8 cellular contexts compared by ENCODE assay signal in the genomic region with DNA sequence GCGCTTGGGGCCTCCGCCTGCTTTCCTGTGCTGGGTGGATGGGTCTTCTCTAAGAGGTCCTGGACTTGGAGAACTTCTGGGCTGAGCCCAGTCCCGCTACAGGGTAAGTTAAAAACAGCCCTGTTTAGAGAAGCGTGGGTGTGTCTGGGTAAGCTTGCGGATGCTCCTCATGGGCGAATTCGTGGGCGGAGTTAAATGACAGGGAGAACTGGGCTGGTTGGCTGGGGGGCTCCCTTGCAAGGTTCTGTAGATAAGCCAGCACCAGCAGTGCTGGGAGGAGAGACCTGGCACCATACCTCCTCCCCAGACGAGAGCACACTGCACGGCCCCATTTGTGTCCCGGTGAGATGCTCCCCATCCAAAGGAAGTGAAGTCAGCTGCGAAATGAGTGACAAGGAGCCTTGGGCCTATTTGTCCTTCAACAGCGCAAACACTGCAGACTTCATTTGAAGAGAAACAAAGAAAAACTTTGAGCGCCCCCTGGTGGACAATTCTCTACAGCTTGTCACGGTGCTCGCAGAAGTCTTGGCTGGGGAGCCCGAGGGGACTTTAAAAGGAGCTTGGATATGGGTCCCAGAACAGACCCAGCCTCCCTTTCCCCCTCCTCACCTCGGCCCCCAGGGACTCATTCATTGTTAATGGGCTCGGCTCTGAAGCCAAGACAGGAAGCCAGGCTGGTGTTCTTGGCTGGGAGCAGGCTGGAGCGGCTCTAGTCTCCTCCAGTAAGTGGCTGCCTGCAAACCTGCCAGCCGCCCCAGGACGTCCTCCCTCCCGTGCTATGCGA. TPM values are rescaled to one million over a fixed set of nuclear protein-coding genes. Genes with fewer than 3 reads are reported as not detected.
DNase-seq lines count a peak whose midpoint lies in the region; ATAC-seq lines count a peak whose summit lies in the region.

No MANE protein-coding gene starts in this region.

- in situ Hi-C loops in KBM-7 (cut with MboI; ENCODE audit: low pct_unique_long_range_greater_than_20kb, low sequenced_read_pairs) = loop anchor here (10.0 kb wide), 1 partner anchor 286 kb away; no protein-coding TSS in a partner anchor

- no peaks in the 10 kb centered on the region for H3K9me3 Mint-ChIP-seq in naive thymus-derived CD8-positive, alpha-beta T cell
- no peaks in the 10 kb centered on the region for H3K9me3 Mint-ChIP-seq in stimulated activated effector memory CD8-positive, alpha-beta T cell treated with anti-CD3 and anti-CD28 coated beads, Interleukin-12 subunit alpha, Interleukin-12 subunit beta, amount 100 ng/mL, for 72 hours

- H3K36me3 Mint-ChIP-seq in naive thymus-derived CD8-positive, alpha-beta T cell = no peaks in the 10 kb centered on the region
- no peaks in the 10 kb centered on the region for H3K36me3 Mint-ChIP-seq in stimulated activated effector memory CD8-positive, alpha-beta T cell treated with anti-CD3 and anti-CD28 coated beads, Interleukin-12 subunit alpha, Interleukin-12 subunit beta, amount 100 ng/mL, for 72 hours

- peaks cover 4 to 10% (median 5%) of the 10 kb centered on the region in 4 donors for H3K4me1 Mint-ChIP-seq in naive thymus-derived CD8-positive, alpha-beta T cell
- peaks cover 4% of the 10 kb centered on the region for H3K4me1 Mint-ChIP-seq in stimulated activated effector memory CD8-positive, alpha-beta T cell treated with anti-CD3 and anti-CD28 coated beads, Interleukin-12 subunit alpha, Interleukin-12 subunit beta, amount 100 ng/mL, for 72 hours

- H3K4me3 Mint-ChIP-seq in naive thymus-derived CD8-positive, alpha-beta T cell = no peak overlapping the region
- no peak overlapping the region for H3K4me3 Mint-ChIP-seq in stimulated activated effector memory CD8-positive, alpha-beta T cell treated with anti-CD3 and anti-CD28 coated beads, Interleukin-12 subunit alpha, Interleukin-12 subunit beta, amount 100 ng/mL, for 72 hours

- POLR2A ChIA-PET in naive thymus-derived CD8-positive, alpha-beta T cell (lab: Charles Lee) = no interaction called here

- peak overlapping the region in 2 of 10 donors; percentile 21 to 60 for H3K27ac Mint-ChIP-seq in naive thymus-derived CD8-positive, alpha-beta T cell
- no peak overlapping the region for H3K27ac Mint-ChIP-seq in stimulated activated effector memory CD8-positive, alpha-beta T cell treated with anti-CD3 and anti-CD28 coated beads, Interleukin-12 subunit alpha, Interleukin-12 subunit beta, amount 100 ng/mL, for 72 hours

- H3K27me3 Mint-ChIP-seq in naive thymus-derived CD8-positive, alpha-beta T cell = peaks cover 0 to 6% (median 0%) of the 10 kb centered on the region in 5 donors

- peak; percentile 80 to 82 for ATAC-seq in naive thymus-derived CD8-positive, alpha-beta T cell
- ATAC-seq in stimulated activated effector memory CD8-positive, alpha-beta T cell treated with anti-CD3 and anti-CD28 coated beads, Interleukin-12 subunit alpha, Interleukin-12 subunit beta, amount 100 ng/mL, for 72 hours = peak; percentile 81

- DNase-seq in NCI-H187 (lab: John Stamatoyannopoulos, UW) (peak; percentile 70 to 78), NCI-H187 treated with DMSO at 0.1 percent for 48 hours (lab: John Stamatoyannopoulos, UW) (no peak), KBM-7 (peak; percentile 77), OCI-M2 (lab: John Stamatoyannopoulos, UW; ENCODE audit: unreplicated experiment) (peak; percentile 9), activated T-cell treated with anti-CD3 and anti-CD28 coated beads for 48 hours (ENCODE audit: low read depth) (peak; percentile 69), fibroblast of gingiva (ENCODE audit: low read depth) (peak; percentile 64)
- DNase-seq in naive thymus-derived CD8-positive, alpha-beta T cell = peak; percentile 50 to 91 (median 74)
- DNase-seq in stimulated activated effector memory CD8-positive, alpha-beta T cell treated with anti-CD3 and anti-CD28 coated beads, Interleukin-12 subunit alpha, Interleukin-12 subunit beta, amount 100 ng/mL, for 72 hours (ENCODE audit: low spot score in 2 of 2) = peak; percentile 85 to 94

RNA-seq across cellular contexts. Expression of a gene that starts 39.5 kb away (rescaled TPM):
- total RNA-seq in naive thymus-derived CD8-positive, alpha-beta T cell = 1 to 10 TPM; 5.0 to 5.7 TPM
- polyA plus RNA-seq in naive thymus-derived CD8-positive, alpha-beta T cell = 1 to 10 TPM; 1.1 to 8.4 (median 1.7) TPM
